In the genomic region with DNA sequence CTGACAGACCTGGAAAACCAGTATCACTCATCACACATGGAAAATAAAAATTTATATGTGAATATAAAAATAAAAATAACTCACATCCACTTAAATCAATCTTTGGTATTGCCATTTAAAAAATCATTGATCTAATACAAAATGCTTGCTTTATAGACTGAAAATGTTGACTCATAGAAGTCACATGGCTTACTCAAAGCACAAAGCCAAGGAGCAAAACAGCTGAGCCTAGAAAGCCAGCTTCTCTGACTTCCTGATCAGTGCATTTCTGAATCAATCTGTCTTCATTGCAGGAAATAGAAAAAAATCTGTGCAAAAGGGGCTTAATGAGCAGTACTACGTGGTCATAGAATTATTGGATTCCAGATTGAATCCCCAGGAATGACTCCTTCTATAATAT, we compare ENCODE assay signal across 1 cellular context.
TF ChIP-seq lines count a peak whose summit lies in the region.

No MANE protein-coding gene starts in this region.

TF ChIP-seq in A549, 52 proteins besides CTCF, POLR2A, EP300 and RAD21 (continued from another document):
- TF ChIP-seq, protein P1, sequence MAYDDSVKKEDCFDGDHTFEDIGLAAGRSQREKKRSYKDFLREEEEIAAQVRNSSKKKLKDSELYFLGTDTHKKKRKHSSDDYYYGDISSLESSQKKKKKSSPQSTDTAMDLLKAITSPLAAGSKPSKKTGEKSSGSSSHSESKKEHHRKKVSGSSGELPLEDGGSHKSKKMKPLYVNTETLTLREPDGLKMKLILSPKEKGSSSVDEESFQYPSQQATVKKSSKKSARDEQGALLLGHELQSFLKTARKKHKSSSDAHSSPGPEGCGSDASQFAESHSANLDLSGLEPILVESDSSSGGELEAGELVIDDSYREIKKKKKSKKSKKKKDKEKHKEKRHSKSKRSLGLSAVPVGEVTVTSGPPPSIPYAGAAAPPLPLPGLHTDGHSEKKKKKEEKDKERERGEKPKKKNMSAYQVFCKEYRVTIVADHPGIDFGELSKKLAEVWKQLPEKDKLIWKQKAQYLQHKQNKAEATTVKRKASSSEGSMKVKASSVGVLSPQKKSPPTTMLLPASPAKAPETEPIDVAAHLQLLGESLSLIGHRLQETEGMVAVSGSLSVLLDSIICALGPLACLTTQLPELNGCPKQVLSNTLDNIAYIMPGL (CRISPR knock-in tag; IDR thresholded peaks at IDR 0.05; ENCODE audit: borderline replicate concordance) = no peak
- TF ChIP-seq FOXS1 (CRISPR knock-in tag; IDR thresholded peaks at IDR 0.05) (no peak), MYC (IDR thresholded peaks at IDR 0.05; ENCODE audit: borderline replicate concordance, low read length) (no peak), HDAC2 (IDR thresholded peaks at IDR 0.05) (no peak), KDM1A (IDR thresholded peaks at IDR 0.05; ENCODE audit: low read depth) (no peak)
- TF ChIP-seq, protein P2, sequence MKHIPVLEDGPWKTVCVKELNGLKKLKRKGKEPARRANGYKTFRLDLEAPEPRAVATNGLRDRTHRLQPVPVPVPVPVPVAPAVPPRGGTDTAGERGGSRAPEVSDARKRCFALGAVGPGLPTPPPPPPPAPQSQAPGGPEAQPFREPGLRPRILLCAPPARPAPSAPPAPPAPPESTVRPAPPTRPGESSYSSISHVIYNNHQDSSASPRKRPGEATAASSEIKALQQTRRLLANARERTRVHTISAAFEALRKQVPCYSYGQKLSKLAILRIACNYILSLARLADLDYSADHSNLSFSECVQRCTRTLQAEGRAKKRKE (CRISPR knock-in tag; IDR thresholded peaks at IDR 0.05; ENCODE audit: low read depth) = no peak
- TF ChIP-seq, protein P3, sequence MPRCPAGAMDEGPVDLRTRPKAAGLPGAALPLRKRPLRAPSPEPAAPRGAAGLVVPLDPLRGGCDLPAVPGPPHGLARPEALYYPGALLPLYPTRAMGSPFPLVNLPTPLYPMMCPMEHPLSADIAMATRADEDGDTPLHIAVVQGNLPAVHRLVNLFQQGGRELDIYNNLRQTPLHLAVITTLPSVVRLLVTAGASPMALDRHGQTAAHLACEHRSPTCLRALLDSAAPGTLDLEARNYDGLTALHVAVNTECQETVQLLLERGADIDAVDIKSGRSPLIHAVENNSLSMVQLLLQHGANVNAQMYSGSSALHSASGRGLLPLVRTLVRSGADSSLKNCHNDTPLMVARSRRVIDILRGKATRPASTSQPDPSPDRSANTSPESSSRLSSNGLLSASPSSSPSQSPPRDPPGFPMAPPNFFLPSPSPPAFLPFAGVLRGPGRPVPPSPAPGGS (IDR thresholded peaks at IDR 0.05) = no peak
- TF ChIP-seq, protein P4, sequence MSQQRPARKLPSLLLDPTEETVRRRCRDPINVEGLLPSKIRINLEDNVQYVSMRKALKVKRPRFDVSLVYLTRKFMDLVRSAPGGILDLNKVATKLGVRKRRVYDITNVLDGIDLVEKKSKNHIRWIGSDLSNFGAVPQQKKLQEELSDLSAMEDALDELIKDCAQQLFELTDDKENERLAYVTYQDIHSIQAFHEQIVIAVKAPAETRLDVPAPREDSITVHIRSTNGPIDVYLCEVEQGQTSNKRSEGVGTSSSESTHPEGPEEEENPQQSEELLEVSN (IDR thresholded peaks at IDR 0.05; ENCODE audit: borderline replicate concordance, low read depth) = no peak
TF ChIP-seq in A549: peak in this region for 0.
